In the genomic region with DNA sequence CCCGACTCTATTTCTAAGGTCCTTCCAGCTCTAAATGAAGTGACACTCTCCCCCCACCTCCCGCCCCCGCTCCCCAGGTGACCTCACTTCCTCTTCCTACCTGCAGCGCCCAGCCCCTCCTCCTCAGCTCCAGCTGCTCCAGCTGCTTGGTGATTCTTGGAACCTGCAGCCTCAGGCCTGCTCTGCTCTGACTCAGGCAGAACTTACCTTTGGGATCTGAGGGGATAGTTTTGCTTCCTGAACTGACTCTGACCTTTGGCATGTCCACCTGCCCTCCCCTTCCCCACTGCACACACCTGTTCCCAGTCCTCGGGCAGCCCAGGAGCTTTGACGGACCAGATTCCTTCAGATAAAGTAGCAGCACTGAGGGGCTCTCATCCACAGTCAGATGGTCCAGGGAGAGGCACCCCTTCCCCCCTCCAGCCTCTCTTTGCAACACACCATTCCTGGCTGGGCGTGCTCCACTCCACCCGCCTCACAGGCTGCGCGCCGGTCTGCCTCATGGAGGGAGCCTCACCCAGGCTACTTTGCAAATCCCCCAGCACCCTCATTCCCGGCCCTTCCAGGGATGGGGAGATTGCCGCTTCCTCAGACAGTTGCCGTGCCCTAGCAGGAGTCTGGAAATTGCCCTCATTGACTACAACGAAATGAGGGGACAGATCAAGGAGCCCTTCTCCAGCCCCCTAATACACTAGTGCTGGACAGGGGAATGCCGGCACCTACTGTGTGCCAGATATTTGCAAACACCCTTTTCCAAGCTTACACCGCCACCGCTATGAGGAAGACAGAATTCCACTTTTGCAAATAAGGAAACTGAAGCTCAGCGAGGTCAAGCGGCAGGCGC, we compare ENCODE assay signal across 8 cellular contexts. TPM values are rescaled to one million over a fixed set of nuclear protein-coding genes. Genes with fewer than 3 reads are reported as not detected.
DNase-seq lines count a peak whose midpoint lies in the region; ATAC-seq, FAIRE-seq and TF ChIP-seq lines count a peak whose summit lies in the region.

No MANE protein-coding gene starts in this region.

- dilution Hi-C loops in keratinocyte (cut with MboI; ENCODE audit: extremely low pct_ligation_motif_present, low sequenced_read_pairs) = no loop called here

- H3K9me1 ChIP-seq in keratinocyte (ENCODE audit: control insufficient read depth, extremely low read depth, insufficient read depth, low read length) = peaks cover 6% of the 10 kb centered on the region

- DNase-seq in AG08395 (ENCODE audit: low spot score) (peak; percentile 21), GM23338 (ENCODE audit: low spot score) (peak; percentile 94), Peyer's patch (peak; percentile 68 to 89 (median 87)), GM12878 (ENCODE audit: low read depth, low spot score) (no peak), keratinocyte (ENCODE audit: low read depth, low spot score) (peak; percentile 83), SKM-1 treated with dmso at 0.1 percent for 144 hours (lab: John Stamatoyannopoulos, UW; ENCODE audit: unreplicated experiment) (no peak)
- peak in 2 of 3 donors; percentile 12 to 30 for DNase-seq in stimulated activated CD4-positive, alpha-beta T cell treated with anti-CD3 and anti-CD28 coated beads, TNF-alpha, amount 100 ng/mL, for 1 hour (ENCODE audit: low read depth in 3 of 3, low spot score in 1 of 3)
- no peak for DNase-seq in NK-92 treated with Interleukin-12 subunit alpha and Interleukin-12 subunit beta, amount 100 ng/mL, for 24 hours (lab: John Stamatoyannopoulos, UW)

- peaks cover 37% of the 10 kb centered on the region for H3K79me2 ChIP-seq in GM23338 (replicated peaks; ENCODE audit: insufficient read depth)
- H3K79me2 ChIP-seq in GM12878 (ENCODE audit: control insufficient read depth, insufficient read depth, low read length) = peaks cover 67% of the 10 kb centered on the region
- peaks cover 39% of the 10 kb centered on the region for H3K79me2 ChIP-seq in keratinocyte (ENCODE audit: control insufficient read depth, insufficient read depth, low read length)

- H3K9ac ChIP-seq in GM12878 (ENCODE audit: control insufficient read depth, insufficient read depth, low read length) = peak overlapping the region; percentile 73
- peak overlapping the region; percentile 70 for H3K9ac ChIP-seq in keratinocyte (ENCODE audit: control insufficient read depth, extremely low read depth, insufficient read depth, low read length)

- peak overlapping the region; percentile 82 for H3K27ac Mint-ChIP-seq in GM23338

- peaks cover 15% of the 10 kb centered on the region for H3F3A ChIP-seq in GM23338 (replicated peaks; ENCODE audit: low read depth)

- peak overlapping the region; percentile 83 for H3K4me3 Mint-ChIP-seq in GM23338

- H2AFZ ChIP-seq in GM23338 (peak overlapping the region; percentile 72; the same call in 1 of the 2 replicates), GM12878 (ENCODE audit: control insufficient read depth, low read depth, low read length) (no peak overlapping the region; the same call in 1 of the 2 replicates), keratinocyte (ENCODE audit: control insufficient read depth, low read length) (peak overlapping the region; percentile 76)

- SMC1A ChIA-PET in GM12878 (lab: Charles Lee; ENCODE audit: uncharacterized antibody, unreplicated experiment) = interaction anchor here (0.7 to 4.8 kb wide), 22 partner anchors 9 to 178 kb away, joined by 3 to 43 read pairs (median 5); partner anchors contain the start of gene PPCDC

- CTCF ChIA-PET in GM12878 (lab: Yijun Ruan, JAX) = interaction anchor here (0.6 to 4.2 kb wide), 18 partner anchors 8 to 206 kb away, joined by 3 to 73 read pairs (median 4); partner anchors contain the start of gene PPCDC

- POLR2A ChIA-PET in GM12878 (lab: Charles Lee) = interaction anchor here (0.6 to 4.6 kb wide), 21 partner anchors 8 to 464 kb away, joined by 3 to 55 read pairs (median 7); partner anchors contain the start of genes PPCDC and SIN3A

- H3K9me2 ChIP-seq in GM23338 (ENCODE audit: insufficient read depth) = no peaks in the 10 kb centered on the region

- peak; percentile 7 for FAIRE-seq in GM12878 (lab: Jason Lieb, UNC)
- FAIRE-seq in keratinocyte (lab: Jason Lieb, UNC) = peak; percentile 68

- no peaks in the 10 kb centered on the region for H3K9me3 Mint-ChIP-seq in GM23338

- H3K4me3 ChIP-seq in GM23338 (peak overlapping the region; percentile 93), Peyer's patch (peak overlapping the region; percentile 66 to 96 (median 86)), GM12878 (peak overlapping the region; percentile 83), keratinocyte (ENCODE audit: control insufficient read depth in 2 of 3, extremely low read depth in 1 of 3, insufficient read depth in 2 of 3, low read depth in 1 of 3, low read length in 3 of 3) (peak overlapping the region; percentile 61 to 92 (median 77))

- no peak for TF ChIP-seq CTCF in GM23338 (conservative IDR thresholded peaks at IDR 0.05; ENCODE audit: low read depth in 2 of 2)
- no peak for TF ChIP-seq CTCF in Peyer's patch (IDR thresholded peaks at IDR 0.05)
- TF ChIP-seq CTCF in GM12878 (IDR thresholded peaks at IDR 0.05 in 2 of 3, conservative IDR thresholded peaks at IDR 0.05 in 1 of 3; ENCODE audit: control insufficient read depth in 2 of 3, extremely low read depth in 1 of 3, insufficient read depth in 1 of 3, low read depth in 3 of 3, low read length in 3 of 3) = no peak
- no peak for TF ChIP-seq CTCF in keratinocyte (optimal IDR thresholded peaks at IDR 0.05 in 1 of 3, IDR thresholded peaks at IDR 0.05 in 1 of 3, conservative IDR thresholded peaks at IDR 0.05 in 1 of 3; ENCODE audit: extremely low read depth in 1 of 3, insufficient read depth in 2 of 3, low read length in 3 of 3)

- no peak for TF ChIP-seq EP300 in GM12878 (IDR thresholded peaks at IDR 0.05; ENCODE audit: borderline replicate concordance in 1 of 2, control insufficient read depth in 1 of 2, low read depth in 2 of 2, low read length in 2 of 2)

- H3K4me1 ChIP-seq in GM23338 (ENCODE audit: insufficient read depth) (peaks cover 48% of the 10 kb centered on the region), Peyer's patch (peaks cover 11 to 51% (median 27%) of the 10 kb centered on the region in 4 donors), GM12878 (ENCODE audit: control insufficient read depth, insufficient read depth, low read length) (peaks cover 38% of the 10 kb centered on the region), keratinocyte (ENCODE audit: control insufficient read depth, extremely low read depth, insufficient read depth, low read length) (peaks cover 34% of the 10 kb centered on the region)

- TF ChIP-seq RAD21 in GM12878 (IDR thresholded peaks at IDR 0.05; ENCODE audit: insufficient read depth, low read depth, low read length) = no peak

- no TSS peak for BruUV-seq in GM12878 (replicated peaks; lab: Mats Ljungman, UMichigan)

- peak; percentile 14 for ATAC-seq in GM23338
- ATAC-seq in GM12878 = no peak

- in situ Hi-C loops in GM12878 (cut with MboI) = loop anchor here (5.0 kb wide), 1 partner anchor 89 kb away; no protein-coding TSS in a partner anchor

- H3K9me3 ChIP-seq in Peyer's patch (no peaks in the 10 kb centered on the region), GM12878 (replicated peaks; ENCODE audit: control insufficient read depth, insufficient read depth, low read length) (no peaks in the 10 kb centered on the region), keratinocyte (ENCODE audit: control insufficient read depth, low read depth, low read length) (no peaks in the 10 kb centered on the region)

- H3K36me3 Mint-ChIP-seq in GM23338 (ENCODE audit: low read depth) = peaks cover 9% of the 10 kb centered on the region; the same call in 1 of the 3 replicates

- 22% methylated on average over 20 of the region's 21 CpGs for WGBS in GM12878 (ENCODE audit: insufficient coverage, insufficient replicate concordance, low lambda C conversion rate, missing lambda C conversion rate)

- H3K27me3 ChIP-seq in GM23338 (ENCODE audit: insufficient read depth) (no peaks in the 10 kb centered on the region), Peyer's patch (no peaks in the 10 kb centered on the region), GM12878 (replicated peaks in 1 of 2; ENCODE audit: control insufficient read depth in 2 of 2, insufficient read depth in 2 of 2, low read length in 1 of 2) (no peaks in the 10 kb centered on the region), keratinocyte (ENCODE audit: control insufficient read depth, extremely low read depth, insufficient read depth, low read length) (no peaks in the 10 kb centered on the region)

- peaks cover 55% of the 10 kb centered on the region for H3K4me1 Mint-ChIP-seq in GM23338

- H3K4me2 ChIP-seq in GM23338 (peak overlapping the region; percentile 98), GM12878 (ENCODE audit: control insufficient read depth, insufficient read depth) (peak overlapping the region; percentile 99), keratinocyte (ENCODE audit: control insufficient read depth, extremely low read depth, insufficient read depth, low read depth, low read length) (peak overlapping the region; percentile 99)

- TF ChIP-seq POLR2A in Peyer's patch (IDR thresholded peaks at IDR 0.05) (peak in 1 of 2 donors; percentile 46), GM12878 (IDR thresholded peaks at IDR 0.05; ENCODE audit: low read depth, low read length) (peak; percentile 49; the same call in 1 of the 2 replicates)

- H4K20me1 ChIP-seq in GM23338 (replicated peaks; ENCODE audit: insufficient read depth) (peaks cover 27% of the 10 kb centered on the region), GM12878 (ENCODE audit: control insufficient read depth, insufficient read depth) (peaks cover 12% of the 10 kb centered on the region), keratinocyte (ENCODE audit: control insufficient read depth, extremely low read depth, insufficient read depth, low read length) (peaks cover 22% of the 10 kb centered on the region)

- intact Hi-C loops in GM12878 (cut with micrococcal nuclease; ENCODE audit: unreplicated experiment) = loop anchor here (5.0 kb wide), 1 partner anchor 244 kb away; the partner anchor contains the start of gene RPP25

- RAD21 ChIA-PET in GM12878 (lab: Charles Lee; ENCODE audit: unreplicated experiment) = interaction anchor here (0.7 to 4.4 kb wide), 22 partner anchors 9 to 193 kb away, joined by 3 to 44 read pairs (median 6); partner anchors contain the start of gene PPCDC

- H3K36me3 ChIP-seq in GM23338 (ENCODE audit: insufficient read depth) (no peaks in the 10 kb centered on the region), Peyer's patch (peaks cover 0 to 3% (median 0%) of the 10 kb centered on the region in 3 donors), GM12878 (ENCODE audit: control insufficient read depth in 2 of 2, insufficient read depth in 2 of 2, low read length in 1 of 2) (peaks cover 6% of the 10 kb centered on the region in 2 experiments; a peak in 3 of 4 replicates), keratinocyte (ENCODE audit: control insufficient read depth in 2 of 2, extremely low read depth in 1 of 2, insufficient read depth in 2 of 2, low read length in 2 of 2) (peaks cover 3 to 4% of the 10 kb centered on the region in 2 experiments)

- H3K27ac ChIP-seq in GM23338 (ENCODE audit: low read depth) (peak overlapping the region; percentile 74; the same call in 1 of the 2 replicates), Peyer's patch (peak overlapping the region; percentile 90 to 96 (median 94)), GM12878 (ENCODE audit: control insufficient read depth, insufficient read depth) (peak overlapping the region; percentile 93), keratinocyte (ENCODE audit: control insufficient read depth, insufficient read depth, low read length) (peak overlapping the region; percentile 73)

- H3K27me3 Mint-ChIP-seq in GM23338 (ENCODE audit: insufficient read depth, low read depth, poor library complexity) = peaks cover 27% of the 10 kb centered on the region

RNA-seq across cellular contexts. Expression of gene C15orf39, which starts 0.7 kb away (rescaled TPM):
- total RNA-seq in GM23338 (2014; rRNA removed; shearing (Covaris generic)) = 48.5 and 54.1 TPM in 2 replicates
- polyA plus RNA-seq in GM23338 (2016; fragmentation: Nextera tagmentation; extraction: Ambion mirVana) (13.4 and 13.9 TPM in 2 replicates), GM12878 (2011; rRNA removed) (3.2 and 10.2 TPM in 2 replicates), GM12878 (2014; fragmentation: Illumina TruSeq; extraction: Trizol) (10.5 and 31.2 TPM in 2 replicates), GM12878 (2014; fragmentation: Nextera tagmentation; extraction: Ambion mirVana) (1 to 10 TPM; 2.3 to 4.9 TPM), GM12878 (2014; rRNA removed) (40.6 and 54.3 TPM in 2 replicates), GM12878 (2016; fragmentation: Nextera tagmentation; extraction: Ambion mirVana) (10 to 100 TPM; 34.7 to 39.0 TPM), keratinocyte (1.8 to 5.3 TPM (median 2.1 TPM) in 3 replicates)
- total RNA-seq in Peyer's patch (10 to 100 TPM; 13.1 to 31.9 (median 26.7) TPM), GM12878 (2014; rRNA removed) (38.5 and 48.8 TPM in 2 replicates), GM12878 (2014; rRNA removed; fragmentation: Illumina TruSeq; extraction: Trizol) (15.2 and 18.1 TPM in 2 replicates), GM12878 (2021) (128 and 139 TPM in 2 replicates)
- 108 and 121 TPM in 2 replicates for total RNA-seq in GM12878 (2013; cell fraction: nucleolus; rRNA removed)
- polyA plus RNA-seq in GM12878 (2011; ENCODE audit: low read depth) = 33.7 TPM
- polyA plus RNA-seq in GM12878 (2011; cell fraction: cytosol; rRNA removed) = 15.1 and 18.0 TPM in 2 replicates
- 44.7 and 61.7 TPM in 2 replicates for polyA plus RNA-seq in GM12878 (2011; cell fraction: nucleus; rRNA removed)
- 64.9 and 75.4 TPM in 2 replicates for polyA plus RNA-seq in GM12878 (2012)
- polyA minus RNA-seq in GM12878 (2011; rRNA and poly(A)+ RNA removed) = 29.1 and 50.3 TPM in 2 replicates
- polyA minus RNA-seq in GM12878 (2011; cell fraction: cytosol; rRNA and poly(A)+ RNA removed) = 37.0 and 37.7 TPM in 2 replicates
- 39.8 and 79.0 TPM in 2 replicates for polyA minus RNA-seq in GM12878 (2011; cell fraction: nucleus; rRNA and poly(A)+ RNA removed)
- polyA plus RNA-seq in keratinocyte (2011; ENCODE audit: low read depth) = 0.80 TPM
- 3.1 and 4.4 TPM in 2 replicates for polyA plus RNA-seq in keratinocyte (2011; cell fraction: cytosol; rRNA removed)
- polyA plus RNA-seq in keratinocyte (2011; cell fraction: nucleus; rRNA removed) = 9.4 and 10.9 TPM in 2 replicates
- polyA plus RNA-seq in keratinocyte (2012; ENCODE audit: low replicate concordance) = 6.4 and 11.6 TPM in 2 replicates
- 5.4 to 31.9 TPM (median 6.0 TPM) in 3 replicates for polyA minus RNA-seq in keratinocyte
- 11.1 TPM for polyA minus RNA-seq in keratinocyte (2011; cell fraction: cytosol; rRNA and poly(A)+ RNA removed)
- 13.2 TPM in 2 replicates for polyA minus RNA-seq in keratinocyte (2011; cell fraction: nucleus; rRNA and poly(A)+ RNA removed)

RNA-seq across cellular contexts. Expression of gene GOLGA6C, which starts 57.1 kb away (rescaled TPM):
- total RNA-seq in GM23338 (2014; rRNA removed; shearing (Covaris generic)) = 0.70 and 1.3 TPM in 2 replicates
- polyA plus RNA-seq in GM23338 (2016; fragmentation: Nextera tagmentation; extraction: Ambion mirVana) (0.34 TPM in 1 of 2 replicates, not detected in the other), GM12878 (2011; rRNA removed) (not detected in 2 replicates), GM12878 (2014; fragmentation: Illumina TruSeq; extraction: Trizol) (not detected in 2 replicates), GM12878 (2014; fragmentation: Nextera tagmentation; extraction: Ambion mirVana) (not detected), GM12878 (2014; rRNA removed) (not detected in 2 replicates), GM12878 (2016; fragmentation: Nextera tagmentation; extraction: Ambion mirVana) (not detected), keratinocyte (not detected in 3 replicates)
- total RNA-seq in Peyer's patch (not detected), GM12878 (2014; rRNA removed) (not detected in 2 replicates), GM12878 (2014; rRNA removed; fragmentation: Illumina TruSeq; extraction: Trizol) (not detected in 2 replicates), GM12878 (2021) (not detected in 2 replicates)
- total RNA-seq in GM12878 (2013; cell fraction: nucleolus; rRNA removed) = not detected in 2 replicates
- not detected for polyA plus RNA-seq in GM12878 (2011; ENCODE audit: low read depth)
- polyA plus RNA-seq in GM12878 (2011; cell fraction: cytosol; rRNA removed) = 0.03 TPM in 1 of 2 replicates, not detected in the other
- polyA plus RNA-seq in GM12878 (2011; cell fraction: nucleus; rRNA removed) = not detected in 2 replicates
- 0.08 TPM in 1 of 2 replicates, not detected in the other for polyA plus RNA-seq in GM12878 (2012)
- polyA minus RNA-seq in GM12878 (2011; rRNA and poly(A)+ RNA removed) = not detected in 2 replicates
- polyA minus RNA-seq in GM12878 (2011; cell fraction: cytosol; rRNA and poly(A)+ RNA removed) = not detected in 2 replicates
- polyA minus RNA-seq in GM12878 (2011; cell fraction: nucleus; rRNA and poly(A)+ RNA removed) = not detected in 2 replicates
- polyA plus RNA-seq in keratinocyte (2011; ENCODE audit: low read depth) = not detected
- polyA plus RNA-seq in keratinocyte (2011; cell fraction: cytosol; rRNA removed) = not detected in 2 replicates
- polyA plus RNA-seq in keratinocyte (2011; cell fraction: nucleus; rRNA removed) = not detected in 2 replicates
- not detected in 2 replicates for polyA plus RNA-seq in keratinocyte (2012; ENCODE audit: low replicate concordance)
- not detected in 3 replicates for polyA minus RNA-seq in keratinocyte
- not detected for polyA minus RNA-seq in keratinocyte (2011; cell fraction: cytosol; rRNA and poly(A)+ RNA removed)
- not detected in 2 replicates for polyA minus RNA-seq in keratinocyte (2011; cell fraction: nucleus; rRNA and poly(A)+ RNA removed)

Comparison
In these comparisons a context has a peak if more than half of its experiments do, and no peak if none do; other contexts are left out.
1. DNase-seq: peak in AG08395 (single experiment), GM23338 (single experiment), Peyer's patch (3 of 3), keratinocyte (single experiment) and stimulated activated CD4-positive, alpha-beta T cell treated with anti-CD3 and anti-CD28 coated beads, TNF-alpha, amount 100 ng/mL, for 1 hour (2 of 3); none in GM12878 (single experiment), NK-92 treated with Interleukin-12 subunit alpha and Interleukin-12 subunit beta, amount 100 ng/mL, for 24 hours (single experiment) and SKM-1 treated with dmso at 0.1 percent for 144 hours (single experiment).
2. Peak in every context shown above with its lines, with median percentiles within 50 percentile points of each other: H3K27ac ChIP-seq, H3K4me2 ChIP-seq and H3K4me3 ChIP-seq.